In genomic region chr7:121485457-121486243, GRCh38 we compare ENCODE assay signal across 17 cellular contexts.
A peak's percentile ranks its signal among the peaks of the same experiment; 100 is the strongest.
DNase-seq lines count a peak whose midpoint lies in the region; ATAC-seq, FAIRE-seq and TF ChIP-seq lines count a peak whose summit lies in the region.
"Had no signal": no experiment of that assay in that cellular context is flagged by ENCODE, and none has a peak within 500 bp of the region (broad histone marks: within the 10 kb centered on the region; RNA-seq: fewer than 3 reads in every experiment).

No MANE protein-coding gene starts in this region.

- 0 out of 5 replicates have a peak, but pooled peaks cover 0 to under 1% of the 10 kb centered on the region in 2 experiments for H3K27me3 ChIP-seq in K562 (ENCODE audit: control insufficient read depth in 2 of 2, insufficient read depth in 2 of 2, low read length in 2 of 2)
- H3K27me3 ChIP-seq: hepatocyte had no signal

- H3K4me2 ChIP-seq in K562 (ENCODE audit: insufficient read depth, low read length) = no peak overlapping the region
- H3K4me2 ChIP-seq: hepatocyte had no signal

- no peaks in the 10 kb centered on the region for H4K20me1 ChIP-seq in K562 (replicated peaks; ENCODE audit: control insufficient read depth, insufficient read depth, low read length)

- ATAC-seq in K562 (peak; percentile 43; the same call in 1 of the 3 replicates), left cardiac atrium (peak; percentile 34 to 53), HG02852 (IDR thresholded peaks at IDR 0.05; ENCODE audit: unreplicated experiment) (no peak), GM18909 (IDR thresholded peaks at IDR 0.05; ENCODE audit: poor library complexity, unreplicated experiment) (no peak)
- ATAC-seq: activated CD4-positive, CD25-positive, alpha-beta regulatory T cell treated with anti-CD3 and anti-CD28 coated beads, Interleukin-2, amount 50 U/mL, for 24 hours; psoas muscle had no signal

- intact Hi-C loops in K562 (cut with micrococcal nuclease) (no loop called here), left cardiac atrium (cut with DNase I) (no loop called here)

- TF ChIP-seq EP300 in K562 (IDR thresholded peaks at IDR 0.05; ENCODE audit: low read length) = no peak

- H3K27me3 Mint-ChIP-seq in activated CD4-positive, alpha-beta T cell treated with anti-CD3 and anti-CD28 coated beads, Interleukin-2, amount 10 ng/mL, durations not matched to agents 7 days and 5 days = peaks cover 6% of the 10 kb centered on the region
- H3K27me3 Mint-ChIP-seq: memory B cell had no signal

- no peaks in the 10 kb centered on the region for H3K4me1 ChIP-seq in K562 (replicated peaks in 1 of 2; ENCODE audit: control insufficient read depth in 2 of 2, insufficient read depth in 2 of 2, low read length in 2 of 2)
- H3K4me1 ChIP-seq: psoas muscle had no signal

- CTCF ChIA-PET in K562 (lab: Yijun Ruan, JAX; ENCODE audit: low intra/inter-chr PET ratio) = no interaction called here
- CTCF ChIA-PET in activated CD4-positive, alpha-beta T cell treated with anti-CD3 and anti-CD28 coated beads, Interleukin-2, amount 10 ng/mL, durations not matched to agents 7 days and 5 days (lab: Charles Lee) = no interaction called here

- no peak for FAIRE-seq in K562 (lab: Jason Lieb, UNC)

- H3K9me3 Mint-ChIP-seq in activated CD4-positive, alpha-beta T cell treated with anti-CD3 and anti-CD28 coated beads, Interleukin-2, amount 10 ng/mL, durations not matched to agents 7 days and 5 days = no peaks in the 10 kb centered on the region
- H3K9me3 Mint-ChIP-seq: activated T-cell treated with anti-CD3 and anti-CD28 coated beads, Interleukin-2, amount 50 U/mL, for 24 hours; endodermal cell; IgD-negative memory B cell; memory B cell; stimulated activated naive CD8-positive, alpha-beta T cell treated with anti-CD3 and anti-CD28 coated beads, Interleukin-15, Interleukin-2, amounts not matched to agents 100 ng/mL and 50 ng/mL, for 24 hours had no signal

- DNase-seq in GM03348 (ENCODE audit: low spot score) (peak; percentile 39), K562 (ENCODE audit: extremely low read depth in 1 of 4, low spot score in 3 of 4) (no peak), left cardiac atrium (peak; percentile 36), putamen (ENCODE audit: low spot score) (peak; percentile 15), NCI-H748 (lab: John Stamatoyannopoulos, UW; ENCODE audit: unreplicated experiment) (no peak)
- DNase-seq in activated CD4-positive, alpha-beta T cell treated with anti-CD3 and anti-CD28 coated beads, Interleukin-2, amount 10 ng/mL, durations not matched to agents 7 days and 5 days = no peak
- DNase-seq: activated T-cell treated with anti-CD3 and anti-CD28 coated beads, Interleukin-2, amount 50 U/mL, for 24 hours; endodermal cell; NCI-H146 had no signal

- H3K9ac ChIP-seq in K562 (ENCODE audit: insufficient read depth in 1 of 2, low read depth in 2 of 2, low read length in 2 of 2) = no peak overlapping the region

- no peaks in the 10 kb centered on the region for H3K36me3 ChIP-seq in K562 (ENCODE audit: control insufficient read depth, insufficient read depth, low read length)

- TF ChIP-seq CTCF in K562 (IDR thresholded peaks at IDR 0.05 in 2 of 3, conservative IDR thresholded peaks at IDR 0.05 in 1 of 3; ENCODE audit: insufficient read depth in 2 of 3, low read depth in 1 of 3, low read length in 3 of 3) = no peak

- 3% methylated on average over 7 of the region's 7 CpGs for WGBS in K562 (ENCODE audit: insufficient coverage, low coverage, missing lambda C conversion rate)

- no peaks in the 10 kb centered on the region for H3K36me3 Mint-ChIP-seq in activated CD4-positive, alpha-beta T cell treated with anti-CD3 and anti-CD28 coated beads, Interleukin-2, amount 10 ng/mL, durations not matched to agents 7 days and 5 days (ENCODE audit: low read depth)
- H3K36me3 Mint-ChIP-seq: memory B cell had no signal

- POLR2A ChIA-PET in K562 (lab: Yijun Ruan, JAX) = no interaction called here
- POLR2A ChIA-PET in activated CD4-positive, alpha-beta T cell treated with anti-CD3 and anti-CD28 coated beads, Interleukin-2, amount 10 ng/mL, durations not matched to agents 7 days and 5 days (lab: Charles Lee) = no interaction called here

- BruUV-seq in K562 (replicated peaks; lab: Mats Ljungman, UMichigan) = no TSS peak

- H3K9me3 ChIP-seq in K562 (replicated peaks; ENCODE audit: control insufficient read depth, insufficient read depth, low read depth, low read length) = no peaks in the 10 kb centered on the region
- H3K9me3 ChIP-seq: psoas muscle had no signal

- H2AFZ ChIP-seq in K562 (ENCODE audit: low read depth, low read length) = peak overlapping the region; percentile 10; the same call in 1 of the 2 replicates
- H2AFZ ChIP-seq: hepatocyte had no signal

- no peak overlapping the region for H3K27ac ChIP-seq in K562 (ENCODE audit: extremely low read depth, low read depth, low read length)
- H3K27ac ChIP-seq: hepatocyte, psoas muscle had no signal

- no peaks in the 10 kb centered on the region for H3K9me1 ChIP-seq in K562 (ENCODE audit: control insufficient read depth, insufficient read depth, low read length)

- peaks cover 2% of the 10 kb centered on the region for H3K4me1 Mint-ChIP-seq in activated CD4-positive, alpha-beta T cell treated with anti-CD3 and anti-CD28 coated beads, Interleukin-2, amount 10 ng/mL, durations not matched to agents 7 days and 5 days

- in situ Hi-C loops in K562 (cut with MboI) = no loop called here

- H3K4me3 ChIP-seq in K562 = no peak overlapping the region
- H3K4me3 ChIP-seq: hepatocyte, psoas muscle had no signal

- H3K4me3 Mint-ChIP-seq in activated CD4-positive, alpha-beta T cell treated with anti-CD3 and anti-CD28 coated beads, Interleukin-2, amount 10 ng/mL, durations not matched to agents 7 days and 5 days = no peak overlapping the region
- H3K4me3 Mint-ChIP-seq: activated T-cell treated with anti-CD3 and anti-CD28 coated beads, Interleukin-2, amount 50 U/mL, for 24 hours; endodermal cell; IgD-negative memory B cell; memory B cell; stimulated activated naive CD8-positive, alpha-beta T cell treated with anti-CD3 and anti-CD28 coated beads, Interleukin-15, Interleukin-2, amounts not matched to agents 100 ng/mL and 50 ng/mL, for 24 hours had no signal

- TF ChIP-seq POLR2A in K562 (conservative IDR thresholded peaks at IDR 0.05) = no peak

- H3K79me2 ChIP-seq in K562 (ENCODE audit: control insufficient read depth, insufficient read depth, low read length) = no peaks in the 10 kb centered on the region

- no peak overlapping the region for H3K27ac Mint-ChIP-seq in activated CD4-positive, alpha-beta T cell treated with anti-CD3 and anti-CD28 coated beads, Interleukin-2, amount 10 ng/mL, durations not matched to agents 7 days and 5 days
- H3K27ac Mint-ChIP-seq: activated T-cell treated with anti-CD3 and anti-CD28 coated beads, Interleukin-2, amount 50 U/mL, for 24 hours; endodermal cell; IgD-negative memory B cell; memory B cell; stimulated activated naive CD8-positive, alpha-beta T cell treated with anti-CD3 and anti-CD28 coated beads, Interleukin-15, Interleukin-2, amounts not matched to agents 100 ng/mL and 50 ng/mL, for 24 hours had no signal

- no peak for TF ChIP-seq RAD21 in K562 (CRISPR knock-in tag; conservative IDR thresholded peaks at IDR 0.05 in 1 of 2, IDR thresholded peaks at IDR 0.05 in 1 of 2)

TF ChIP-seq in K562, 482 proteins besides CTCF, POLR2A, EP300 and RAD21 (continues in another document):
- TF ChIP-seq SMARCC2 (IDR thresholded peaks at IDR 0.05; ENCODE audit: low read depth) (no peak), ETS2 (tag; IDR thresholded peaks at IDR 0.05; ENCODE audit: borderline replicate concordance, poor library complexity, severe bottlenecking) (no peak), ZBTB2 (IDR thresholded peaks at IDR 0.05) (no peak), HCFC1 (IDR thresholded peaks at IDR 0.05; ENCODE audit: low read depth, low read length) (no peak), ZBTB8A (IDR thresholded peaks at IDR 0.05; ENCODE audit: partially characterized antibody) (no peak), NR3C1 (CRISPR knock-in tag; IDR thresholded peaks at IDR 0.05) (no peak), ZC3H8 (IDR thresholded peaks at IDR 0.05) (no peak), MXI1 (IDR thresholded peaks at IDR 0.05; ENCODE audit: low read depth, low read length) (no peak), DMBX1 (CRISPR knock-in tag; IDR thresholded peaks at IDR 0.05; ENCODE audit: borderline replicate concordance) (no peak), HNRNPUL1 (IDR thresholded peaks at IDR 0.05; ENCODE audit: low read length) (no peak), MTA2 (IDR thresholded peaks at IDR 0.05; ENCODE audit: low read depth) (no peak), ZNF280B (CRISPR knock-in tag; IDR thresholded peaks at IDR 0.05) (no peak), ZNF121 (CRISPR knock-in tag; conservative IDR thresholded peaks at IDR 0.05) (no peak), PHTF2 (CRISPR knock-in tag; IDR thresholded peaks at IDR 0.05) (no peak), SMARCB1 (IDR thresholded peaks at IDR 0.05; ENCODE audit: insufficient read length, low read depth) (no peak)

Comparison
In these comparisons a context has a peak if more than half of its experiments do, and no peak if none do; other contexts are left out.
1. DNase-seq: peak in GM03348 (single experiment), left cardiac atrium (single experiment) and putamen (single experiment); none in K562 (0 of 4), activated CD4-positive, alpha-beta T cell treated with anti-CD3 and anti-CD28 coated beads, Interleukin-2, amount 10 ng/mL, durations not matched to agents 7 days and 5 days (single experiment) and NCI-H748 (single experiment).
2. ATAC-seq: peak in K562 (single experiment) and left cardiac atrium (2 of 2); none in HG02852 (single experiment) and GM18909 (single experiment).